30 cellular contexts compared by ENCODE assay signal in the genomic region with DNA sequence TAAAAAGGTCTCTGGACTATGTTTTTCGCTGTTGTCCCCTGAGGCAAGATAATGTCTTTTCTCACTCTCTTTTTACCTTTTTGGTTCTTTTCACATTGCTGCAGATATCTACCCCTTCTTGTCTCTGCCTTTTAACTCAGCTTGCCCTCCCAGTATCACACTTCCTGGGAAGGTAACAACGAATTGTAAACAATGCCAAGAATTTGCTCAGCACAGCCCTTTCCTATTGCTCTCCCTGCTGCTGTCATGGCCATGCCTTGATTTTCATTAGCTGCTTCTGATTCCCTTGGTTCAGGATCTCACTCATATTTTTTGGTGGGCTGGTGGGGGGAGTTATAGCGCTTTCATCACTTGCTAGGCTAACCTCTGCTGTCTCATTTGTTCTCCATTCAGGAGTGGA.
DNase-seq lines count a peak whose midpoint lies in the region; ATAC-seq, FAIRE-seq and TF ChIP-seq lines count a peak whose summit lies in the region.
"Had no signal": no experiment of that assay in that cellular context is flagged by ENCODE, and none has a peak within 500 bp of the region (broad histone marks: within the 10 kb centered on the region; RNA-seq: fewer than 3 reads in every experiment).

No MANE protein-coding gene starts in this region.

- no peak overlapping the region for H3K9ac ChIP-seq in K562 (ENCODE audit: insufficient read depth in 1 of 2, low read depth in 2 of 2, low read length in 2 of 2)
- H3K9ac ChIP-seq in iPS-20b (ENCODE audit: low read depth, low read length): 0 out of 2 replicates have a peak overlapping the region, but pooled peaks have one; percentile 11
- no peak overlapping the region for H3K9ac ChIP-seq in smooth muscle cell (ENCODE audit: low read depth)

- intact Hi-C loops in left cardiac atrium (cut with DNase I) (loop anchor here in 1 of 2 donors (5.0 to 10.0 kb wide), 3 partner anchors 38 to 122 kb away; a partner anchor contains a TSS), K562 (cut with micrococcal nuclease) (no loop called here), esophagus muscularis mucosa (cut with DNase I) (loop anchor here (5.0 kb wide), 1 partner anchor 42 kb away; no protein-coding TSS in a partner anchor)

- TF ChIP-seq POLR2A in K562 (conservative IDR thresholded peaks at IDR 0.05) (no peak), esophagus muscularis mucosa (IDR thresholded peaks at IDR 0.05; ENCODE audit: low read depth) (no peak)

- WGBS in K562 (ENCODE audit: insufficient coverage, low coverage, missing lambda C conversion rate): 38% methylated on average over 3 of the region's 3 CpGs
- WGBS in smooth muscle cell (ENCODE audit: low lambda C conversion rate): 26% methylated on average over 3 of the region's 3 CpGs
- WGBS in esophagus muscularis mucosa: 80% methylated on average over 3 of the region's 3 CpGs

- H3K9me1 ChIP-seq in K562 (ENCODE audit: control insufficient read depth, insufficient read depth, low read length): no peaks in the 10 kb centered on the region

- TF ChIP-seq RAD21 in K562 (CRISPR knock-in tag; conservative IDR thresholded peaks at IDR 0.05 in 1 of 2, IDR thresholded peaks at IDR 0.05 in 1 of 2): no peak

- in situ Hi-C loops in K562 (cut with MboI): no loop called here

- TF ChIP-seq EP300 in K562 (IDR thresholded peaks at IDR 0.05; ENCODE audit: low read length) (no peak), esophagus muscularis mucosa (IDR thresholded peaks at IDR 0.05) (no peak)

- H3K4me2 ChIP-seq in K562 (ENCODE audit: insufficient read depth, low read length) (no peak overlapping the region), smooth muscle cell (no peak overlapping the region)

- H4K20me1 ChIP-seq in K562 (replicated peaks; ENCODE audit: control insufficient read depth, insufficient read depth, low read length) (no peaks in the 10 kb centered on the region), smooth muscle cell (ENCODE audit: low read depth) (no peaks in the 10 kb centered on the region)

- H3K27me3 ChIP-seq in cardiac muscle cell (no peaks in the 10 kb centered on the region), K562 (ENCODE audit: control insufficient read depth in 2 of 2, insufficient read depth in 2 of 2, low read length in 2 of 2) (no peaks in the 10 kb centered on the region), iPS-20b (ENCODE audit: insufficient read depth, low read length) (no peaks in the 10 kb centered on the region), smooth muscle cell (ENCODE audit: low read depth) (no peaks in the 10 kb centered on the region), esophagus muscularis mucosa (no peaks in the 10 kb centered on the region)
- H3K27me3 ChIP-seq: ascending aorta, right lobe of liver, tibial artery had no signal

- H3K36me3 ChIP-seq in cardiac muscle cell (no peaks in the 10 kb centered on the region), K562 (ENCODE audit: control insufficient read depth, insufficient read depth, low read length) (no peaks in the 10 kb centered on the region), iPS-20b (ENCODE audit: insufficient read depth, low read depth, low read length) (no peaks in the 10 kb centered on the region), smooth muscle cell (ENCODE audit: low read depth) (no peaks in the 10 kb centered on the region), esophagus muscularis mucosa (no peaks in the 10 kb centered on the region)
- H3K36me3 ChIP-seq: ascending aorta, right lobe of liver, tibial artery had no signal

- no TSS peak for BruUV-seq in K562 (replicated peaks; lab: Mats Ljungman, UMichigan)

- H3K79me2 ChIP-seq in K562 (ENCODE audit: control insufficient read depth, insufficient read depth, low read length): no peaks in the 10 kb centered on the region
- no peaks in the 10 kb centered on the region for H3K79me2 ChIP-seq in smooth muscle cell (ENCODE audit: low read depth)

- H3K4me3 ChIP-seq in cardiac muscle cell (no peak overlapping the region), K562 (no peak overlapping the region), iPS-20b (ENCODE audit: low read length) (no peak overlapping the region), smooth muscle cell (no peak overlapping the region), esophagus muscularis mucosa (no peak overlapping the region)
- H3K4me3 ChIP-seq: ascending aorta, coronary artery, right lobe of liver, SK-N-MC, tibial artery had no signal

- H3K9me3 ChIP-seq in cardiac muscle cell (ENCODE audit: low read depth): no peaks in the 10 kb centered on the region
- no peaks in the 10 kb centered on the region for H3K9me3 ChIP-seq in K562 (replicated peaks; ENCODE audit: control insufficient read depth, insufficient read depth, low read depth, low read length)
- H3K9me3 ChIP-seq in iPS-20b (ENCODE audit: insufficient read depth, low read depth, low read length): no peaks in the 10 kb centered on the region
- no peaks in the 10 kb centered on the region for H3K9me3 ChIP-seq in smooth muscle cell (replicated peaks; ENCODE audit: low read depth)
- no peaks in the 10 kb centered on the region for H3K9me3 ChIP-seq in esophagus muscularis mucosa
- H3K9me3 ChIP-seq: ascending aorta, right lobe of liver, tibial artery had no signal

- CTCF ChIA-PET in K562 (lab: Yijun Ruan, JAX; ENCODE audit: low intra/inter-chr PET ratio): no interaction called here

- TF ChIP-seq CTCF in cardiac muscle cell (IDR thresholded peaks at IDR 0.05; ENCODE audit: low read depth, low read length) (no peak), K562 (IDR thresholded peaks at IDR 0.05 in 2 of 3, conservative IDR thresholded peaks at IDR 0.05 in 1 of 3; ENCODE audit: insufficient read depth in 2 of 3, low read depth in 1 of 3, low read length in 3 of 3) (no peak), smooth muscle cell (IDR thresholded peaks at IDR 0.05; ENCODE audit: borderline replicate concordance, insufficient read depth, poor library complexity, severe bottlenecking) (no peak), esophagus muscularis mucosa (IDR thresholded peaks at IDR 0.05) (no peak)

- H3F3A ChIP-seq in smooth muscle cell (ENCODE audit: low read depth): no peaks in the 10 kb centered on the region

- H2AFZ ChIP-seq in K562 (ENCODE audit: low read depth, low read length) (peak overlapping the region; percentile 68), smooth muscle cell (ENCODE audit: low read depth) (peak overlapping the region; percentile 1)

- ATAC-seq in left cardiac atrium (no peak), K562 (no peak)
- ATAC-seq: activated CD8-positive, alpha-beta memory T cell treated with anti-CD3 and anti-CD28 coated beads, Interleukin-2, amount 10 ng/mL, durations not matched to agents 7 days and 5 days; activated T-cell treated with anti-CD3 and anti-CD28 coated beads, Interleukin-2, amount 50 U/mL, for 72 hours; effector memory CD8-positive, alpha-beta T cell; left colon; right lobe of liver had no signal

- POLR2A ChIA-PET in K562 (lab: Yijun Ruan, JAX): interaction anchor here (0.7 kb wide), 1 partner anchor 488 kb away, joined by 3 read pairs; no protein-coding TSS in a partner anchor

- H3K27ac ChIP-seq in cardiac muscle cell: peak overlapping the region; percentile 64
- H3K27ac ChIP-seq in K562 (ENCODE audit: extremely low read depth, low read depth, low read length): no peak overlapping the region
- H3K27ac ChIP-seq in iPS-20b (ENCODE audit: low read length): no peak overlapping the region
- H3K27ac ChIP-seq in smooth muscle cell (ENCODE audit: low read depth): no peak overlapping the region
- peak overlapping the region in 1 of 4 donors; percentile 8 for H3K27ac ChIP-seq in esophagus muscularis mucosa (replicated peaks in 1 of 4)
- H3K27ac ChIP-seq: 22Rv1, ascending aorta, C4-2B, coronary artery, right lobe of liver, SK-N-MC, tibial artery had no signal

- peak in 1 of 2 donors; percentile 20 for DNase-seq in cardiac muscle cell (ENCODE audit: low read depth in 1 of 2, low spot score in 1 of 2)
- DNase-seq in left cardiac atrium: no peak
- no peak for DNase-seq in K562 (ENCODE audit: extremely low read depth in 1 of 4, low spot score in 3 of 4)
- no peak for DNase-seq in smooth muscle cell (lab: John Stamatoyannopoulos, UW; ENCODE audit: unreplicated experiment)
- DNase-seq in DMS53 (lab: John Stamatoyannopoulos, UW): no peak
- DNase-seq in GM19239 (ENCODE audit: insufficient read length, low spot score): no peak
- no peak for DNase-seq in esophagus muscularis mucosa (ENCODE audit: extremely low spot score)
- DNase-seq: activated B cell treated with CpG ODN at 0.5 μM for 24 hours; activated CD8-positive, alpha-beta memory T cell treated with anti-CD3 and anti-CD28 coated beads, Interleukin-2, amount 10 ng/mL, durations not matched to agents 7 days and 5 days; activated T-cell treated with anti-CD3 and anti-CD28 coated beads, Interleukin-2, amount 50 U/mL, for 72 hours; caudate nucleus; COR-L47; effector memory CD8-positive, alpha-beta T cell; head of caudate nucleus; HFFc6; left colon; NCI-H1092; NCI-H1694; NCI-H510A; posterior cingulate gyrus; right lobe of liver; RPMI8226; tibial artery had no signal

- FAIRE-seq in K562 (lab: Jason Lieb, UNC) (no peak), GM19239 (lab: Jason Lieb, UNC) (no peak)
- FAIRE-seq: G401.6 had no signal

- H3K4me1 ChIP-seq in cardiac muscle cell (ENCODE audit: low read depth) (peaks cover 48% of the 10 kb centered on the region), K562 (replicated peaks in 1 of 2; ENCODE audit: control insufficient read depth in 2 of 2, insufficient read depth in 2 of 2, low read length in 2 of 2) (peaks cover 0 to 29% of the 10 kb centered on the region in 2 experiments; a peak in 3 of 5 replicates), iPS-20b (ENCODE audit: insufficient read depth, low read length) (peaks cover 11% of the 10 kb centered on the region; the same call in 1 of the 2 replicates), smooth muscle cell (ENCODE audit: low read depth) (no peaks in the 10 kb centered on the region), esophagus muscularis mucosa (peaks cover 36 to 78% (median 60%) of the 10 kb centered on the region in 4 donors)
